ENCODE assay signal across 22 cellular contexts in genomic region chr20:60010689-60011417, GRCh38. TPM values are rescaled to one million over a fixed set of nuclear protein-coding genes. Genes with fewer than 3 reads are reported as not detected.
A peak's percentile ranks its signal among the peaks of the same experiment; 100 is the strongest.
DNase-seq lines count a peak whose midpoint lies in the region; ATAC-seq, FAIRE-seq and TF ChIP-seq lines count a peak whose summit lies in the region.
"Had no signal": no experiment of that assay in that cellular context is flagged by ENCODE, and none has a peak within 500 bp of the region (broad histone marks: within the 10 kb centered on the region; RNA-seq: fewer than 3 reads in every experiment).

No MANE protein-coding gene starts in this region.

- H3K4me3 Mint-ChIP-seq in natural killer cell treated with Interleukin-12 subunit alpha and Interleukin-12 subunit beta and Interleukin-15 and Interleukin-18, amount 100 ng/mL, for 72 hours, result peak overlapping the region; percentile 77
- H3K4me3 Mint-ChIP-seq: activated T-cell treated with anti-CD3 and anti-CD28 coated beads, Interleukin-2, amount 50 U/mL, for 24 hours; HFFc6 had no signal

- DNase-seq in COLO668 (lab: John Stamatoyannopoulos, UW; ENCODE audit: unreplicated experiment) (peak; percentile 34), H1 (ENCODE audit: low read depth in 1 of 2, low spot score in 2 of 2) (no peak), C1 segment of cervical spinal cord (lab: John Stamatoyannopoulos, UW) (no peak), hypothalamus (lab: John Stamatoyannopoulos, UW) (no peak), NOMO-1 (lab: John Stamatoyannopoulos, UW; ENCODE audit: unreplicated experiment in 2 of 2) (no peak)
- no peak for DNase-seq in natural killer cell treated with Interleukin-12 subunit alpha and Interleukin-12 subunit beta and Interleukin-15 and Interleukin-18, amount 100 ng/mL, for 72 hours (ENCODE audit: low spot score)
- DNase-seq: activated CD4-positive, alpha-beta T cell treated with anti-CD3 and anti-CD28 coated beads for 1 hour; activated naive CD4-positive, alpha-beta T cell treated with Interleukin-2 at 50 U/mL for 16 hours; activated T-cell treated with anti-CD3 and anti-CD28 coated beads, Interleukin-2, amount 50 U/mL, for 24 hours; CD8-positive, alpha-beta T cell; dermis blood vessel endothelial cell; GF-D8; HFFc6; left cardiac atrium; mesenchymal stem cell; MM.1S; right cardiac atrium; transverse colon had no signal

- H2AFZ ChIP-seq in Loucy (ENCODE audit: low read length), result no peak overlapping the region
- H2AFZ ChIP-seq in H1 (ENCODE audit: low read length), result no peak overlapping the region

- no peak for TF ChIP-seq RAD21 in H1 (IDR thresholded peaks at IDR 0.05 in 1 of 2, conservative IDR thresholded peaks at IDR 0.05 in 1 of 2; ENCODE audit: low read depth in 2 of 2, low read length in 2 of 2)

- no peak overlapping the region for H3K27ac ChIP-seq in H1 (ENCODE audit: low read depth, low read length)
- H3K27ac ChIP-seq: transverse colon had no signal

- H3K36me3 Mint-ChIP-seq in natural killer cell treated with Interleukin-12 subunit alpha and Interleukin-12 subunit beta and Interleukin-15 and Interleukin-18, amount 100 ng/mL, for 72 hours, result peaks cover 4% of the 10 kb centered on the region
- H3K36me3 Mint-ChIP-seq: CD8-positive, alpha-beta T cell had no signal

- CTCF ChIA-PET in H1 (lab: Charles Lee; ENCODE audit: partially characterized antibody), result interaction anchor here (0.6 to 4.1 kb wide), 22 partner anchors 7 to 502 kb away, joined by 3 to 25 read pairs (median 6); no protein-coding TSS in a partner anchor

- H3K27me3 Mint-ChIP-seq in natural killer cell treated with Interleukin-12 subunit alpha and Interleukin-12 subunit beta and Interleukin-15 and Interleukin-18, amount 100 ng/mL, for 72 hours, result peaks cover 3 to 4% of the 10 kb centered on the region in 2 donors
- H3K27me3 Mint-ChIP-seq: activated T-cell treated with anti-CD3 and anti-CD28 coated beads, Interleukin-2, amount 50 U/mL, for 24 hours had no signal

- no peak overlapping the region for H3K23ac ChIP-seq in H1 (ENCODE audit: insufficient read length)

- no peaks in the 10 kb centered on the region for H3F3A ChIP-seq in Loucy (ENCODE audit: low read depth)

- no peak overlapping the region for H4K8ac ChIP-seq in H1 (ENCODE audit: extremely low read depth, insufficient read depth, low read length)

- H3K23me2 ChIP-seq in H1 (ENCODE audit: low read depth, low read length), result no peaks in the 10 kb centered on the region

- H3K4me3 ChIP-seq in Loucy (ENCODE audit: low read length, poor library complexity, severe bottlenecking) (no peak overlapping the region), H1 (ENCODE audit: extremely low read depth in 1 of 4, insufficient read depth in 2 of 4, low read depth in 3 of 4, low read length in 4 of 4) (no peak overlapping the region)
- H3K4me3 ChIP-seq: K562, transverse colon had no signal

- H3K4me1 ChIP-seq in Loucy (ENCODE audit: insufficient read depth, low read length, poor library complexity, severe bottlenecking), result peaks cover 19% of the 10 kb centered on the region
- no peaks in the 10 kb centered on the region; a peak in 1 of 7 replicates for H3K4me1 ChIP-seq in H1 (replicated peaks in 1 of 4; ENCODE audit: control insufficient read depth in 3 of 4, insufficient read depth in 4 of 4, low read length in 3 of 4)
- H3K4me1 ChIP-seq: transverse colon had no signal

- H3K18ac ChIP-seq in H1 (ENCODE audit: extremely low read depth, low read length), result no peak overlapping the region

- no peak overlapping the region for H3K4ac ChIP-seq in H1 (replicated peaks; ENCODE audit: insufficient read length, low read depth, low read length)

- TF ChIP-seq POLR2A in H1 (IDR thresholded peaks at IDR 0.05; ENCODE audit: control extremely low read depth in 1 of 2, low read depth in 2 of 2, low read length in 2 of 2), result no peak

- peaks cover 24 to 36% of the 10 kb centered on the region in 2 donors for H3K4me1 Mint-ChIP-seq in natural killer cell treated with Interleukin-12 subunit alpha and Interleukin-12 subunit beta and Interleukin-15 and Interleukin-18, amount 100 ng/mL, for 72 hours (ENCODE audit: low read depth in 2 of 2)

- H4K91ac ChIP-seq in H1 (replicated peaks; ENCODE audit: insufficient read length, low read length), result no peak overlapping the region

- peak; percentile 63 to 73 for ATAC-seq in natural killer cell treated with Interleukin-12 subunit alpha and Interleukin-12 subunit beta and Interleukin-15 and Interleukin-18, amount 100 ng/mL, for 72 hours
- ATAC-seq: CD8-positive, alpha-beta T cell; left cardiac atrium; right cardiac atrium had no signal

- H2BK12ac ChIP-seq in H1 (ENCODE audit: low read depth, low read length), result no peak overlapping the region

- no peak overlapping the region for H4K5ac ChIP-seq in H1 (ENCODE audit: insufficient read length, low read depth, low read length)

- H3K27me3 ChIP-seq in Loucy (ENCODE audit: insufficient read depth, low read length, poor library complexity, severe bottlenecking), result no peaks in the 10 kb centered on the region
- no peaks in the 10 kb centered on the region; a peak in 1 of 7 replicates for H3K27me3 ChIP-seq in H1 (replicated peaks in 1 of 4; ENCODE audit: control insufficient read depth in 3 of 4, extremely low read depth in 1 of 4, insufficient read depth in 3 of 4, low read length in 3 of 4)
- H3K27me3 ChIP-seq: transverse colon had no signal

- 0 out of 2 replicates have a peak overlapping the region, but pooled peaks have one; percentile 46 for H2BK15ac ChIP-seq in H1 (ENCODE audit: low read length)

- H4K20me1 ChIP-seq in Loucy (ENCODE audit: insufficient read depth, low read length, poor library complexity, severe bottlenecking) (no peaks in the 10 kb centered on the region), H1 (replicated peaks in 1 of 2; ENCODE audit: control insufficient read depth in 1 of 2, insufficient read depth in 2 of 2, low read length in 2 of 2) (no peaks in the 10 kb centered on the region)

- no peaks in the 10 kb centered on the region for H3K9me3 Mint-ChIP-seq in natural killer cell treated with Interleukin-12 subunit alpha and Interleukin-12 subunit beta and Interleukin-15 and Interleukin-18, amount 100 ng/mL, for 72 hours
- H3K9me3 Mint-ChIP-seq: activated T-cell treated with anti-CD3 and anti-CD28 coated beads, Interleukin-2, amount 50 U/mL, for 24 hours; CD8-positive, alpha-beta T cell had no signal

- WGBS in H1 (ENCODE audit: extremely low coverage in 1 of 2, insufficient coverage in 1 of 2, insufficient read length in 1 of 2, insufficient replicate concordance in 2 of 2, low coverage in 1 of 2, low lambda C conversion rate in 2 of 2, missing lambda C conversion rate in 1 of 2), 2 experiments, result 86% methylated on average over 10 of the region's 10 CpGs; no CpG with 5 or more reads in 1 of the 2 experiments

- H2BK5ac ChIP-seq in H1 (ENCODE audit: low read depth, low read length), result no peak overlapping the region

- no peak overlapping the region for H3K56ac ChIP-seq in H1 (replicated peaks; ENCODE audit: insufficient read length, low read depth, low read length)

- H3K9me3 ChIP-seq in Loucy (ENCODE audit: insufficient read depth, low read depth, low read length) (no peaks in the 10 kb centered on the region), H1 (ENCODE audit: insufficient read depth in 2 of 2, low read depth in 1 of 2, low read length in 1 of 2) (no peaks in the 10 kb centered on the region)

- no peak overlapping the region for H2BK20ac ChIP-seq in H1 (ENCODE audit: low read length)

- no peak overlapping the region for H3K14ac ChIP-seq in H1 (ENCODE audit: insufficient read length)

- H3K9ac ChIP-seq in Loucy (ENCODE audit: low read depth, low read length, poor library complexity, severe bottlenecking) (no peak overlapping the region), H1 (replicated peaks in 1 of 4; ENCODE audit: extremely low read depth in 1 of 4, low read depth in 3 of 4, low read length in 3 of 4) (no peak overlapping the region)

- no peaks in the 10 kb centered on the region for H3K79me2 ChIP-seq in Loucy (ENCODE audit: insufficient read depth, low read length)
- no peaks in the 10 kb centered on the region for H3K79me2 ChIP-seq in H1 (ENCODE audit: control insufficient read depth in 1 of 2, insufficient read depth in 2 of 2, low read length in 2 of 2)

- TF ChIP-seq EP300 in H1 (IDR thresholded peaks at IDR 0.05; ENCODE audit: borderline replicate concordance in 1 of 2, low read depth in 2 of 2, low read length in 2 of 2), result no peak

- H2AK5ac ChIP-seq in H1 (ENCODE audit: low read depth, low read length), result no peak overlapping the region

- H3K79me1 ChIP-seq in H1 (ENCODE audit: low read depth, low read length), result no peaks in the 10 kb centered on the region

- H3K9me2 ChIP-seq in Loucy (replicated peaks; ENCODE audit: low read depth, low read length), result no peaks in the 10 kb centered on the region

- peak overlapping the region; percentile 64 to 87 for H3K27ac Mint-ChIP-seq in natural killer cell treated with Interleukin-12 subunit alpha and Interleukin-12 subunit beta and Interleukin-15 and Interleukin-18, amount 100 ng/mL, for 72 hours
- H3K27ac Mint-ChIP-seq: activated T-cell treated with anti-CD3 and anti-CD28 coated beads, Interleukin-2, amount 50 U/mL, for 24 hours; CD8-positive, alpha-beta T cell; HFFc6 had no signal

- H3K36me3 ChIP-seq in Loucy (ENCODE audit: insufficient read depth, low read length) (no peaks in the 10 kb centered on the region), H1 (ENCODE audit: control insufficient read depth in 2 of 4, insufficient read depth in 4 of 4, low read length in 3 of 4) (no peaks in the 10 kb centered on the region)
- H3K36me3 ChIP-seq: transverse colon had no signal

- no peak overlapping the region for H2BK120ac ChIP-seq in H1 (replicated peaks; ENCODE audit: low read depth, low read length)

- H3K4me2 ChIP-seq in Loucy (ENCODE audit: low read depth, low read length, poor library complexity, severe bottlenecking) (peak overlapping the region; percentile 22), H1 (ENCODE audit: insufficient read depth in 1 of 2, low read depth in 2 of 2, low read length in 2 of 2) (no peak overlapping the region)

- POLR2A ChIA-PET in H1 (lab: Charles Lee; ENCODE audit: partially characterized antibody), result no interaction called here

- no peak for FAIRE-seq in H1 (lab: Jason Lieb, UNC)
- FAIRE-seq: TTC549 had no signal

- no peak for TF ChIP-seq CTCF in Loucy (conservative IDR thresholded peaks at IDR 0.05; ENCODE audit: low read length)
- TF ChIP-seq CTCF in H1 (IDR thresholded peaks at IDR 0.05; ENCODE audit: control extremely low read depth in 1 of 3, insufficient read depth in 1 of 3, low read depth in 1 of 3, low read length in 3 of 3), result no peak

RNA-seq across cellular contexts. Expression of gene CDH26, which starts 52.6 kb away (rescaled TPM):
- 1.7 and 2.3 TPM in 2 replicates for total RNA-seq in H1 (2021; fragmentation: NEBNext Ultra II Directional; extraction: Animal tissue kit (Norgen Biotek cat#: 25700))
- 0.78 and 1.5 TPM in 2 replicates for polyA plus RNA-seq in H1 (2011; rRNA removed)
- 2.0 TPM for polyA plus RNA-seq in H1 (2011; cell fraction: cytosol; rRNA removed)
- polyA plus RNA-seq in H1 (2011; cell fraction: nucleus; rRNA removed), result 2.0 TPM
- polyA plus RNA-seq in H1 (2012, experiment 1 of 2), result 1.1 to 1.9 TPM (median 1.5 TPM) in 4 replicates
- polyA plus RNA-seq in H1 (2012, experiment 2 of 2), result 0.39 TPM
- polyA plus RNA-seq in H1 (2013, experiment 1 of 2), result 1.3 TPM
- 1.3 TPM for polyA plus RNA-seq in H1 (2013, experiment 2 of 2)
- 2.7 and 3.2 TPM in 2 replicates for polyA minus RNA-seq in H1 (2011; rRNA and poly(A)+ RNA removed)
- polyA minus RNA-seq in H1 (2011; cell fraction: cytosol; rRNA and poly(A)+ RNA removed), result 1.5 TPM
- 2.3 TPM for polyA minus RNA-seq in H1 (2011; cell fraction: nucleus; rRNA and poly(A)+ RNA removed)
- 1 to 10 TPM; 1.8 TPM for total RNA-seq in natural killer cell treated with Interleukin-12 subunit alpha and Interleukin-12 subunit beta and Interleukin-15 and Interleukin-18, amount 100 ng/mL, for 72 hours
- total RNA-seq: RPMI7951 had no signal
